In genomic region chr15:53670701-53671100, GRCh38 we compare ENCODE assay signal across 22 cellular contexts.
"Had no signal": no experiment of that assay in that cellular context is flagged by ENCODE, and none has a peak within 500 bp of the region (broad histone marks: within the 10 kb centered on the region; RNA-seq: fewer than 3 reads in every experiment).

No MANE protein-coding gene starts in this region.

- H3K4me3 ChIP-seq: esophagus squamous epithelium, gastrocnemius medialis, heart right ventricle, left lung, lower lobe of right lung, mucosa of descending colon had no signal

- H3K9me3 ChIP-seq: esophagus squamous epithelium, gastrocnemius medialis, heart right ventricle, left lung, lower lobe of right lung, mucosa of descending colon had no signal

- H3K36me3 ChIP-seq: esophagus squamous epithelium, gastrocnemius medialis, heart right ventricle, left lung, lower lobe of right lung had no signal

- H3K27me3 ChIP-seq: esophagus squamous epithelium, gastrocnemius medialis, heart right ventricle, left lung had no signal

- H3K27ac ChIP-seq: epithelial cell of prostate, esophagus squamous epithelium, gastrocnemius medialis, heart right ventricle, left lung, lower lobe of right lung had no signal

- DNase-seq: cortex of kidney; effector CD8-positive, alpha-beta T cell; effector memory CD8-positive, alpha-beta T cell; endodermal cell; erythroblast; esophagus squamous epithelium; foreskin fibroblast; foreskin melanocyte; gastrocnemius medialis; glutamatergic neuron; head of caudate nucleus; heart right ventricle; hippocampal formation; left cardiac atrium; left lung; left ventricle myocardium superior; lower lobe of right lung; mesenchymal stem cell; mucosa of descending colon; naive B cell; naive thymus-derived CD8-positive, alpha-beta T cell had no signal
